1 cellular context compared by ENCODE assay signal in genomic region chr17:2049333-2050245, GRCh38.
TF ChIP-seq lines count a peak whose summit lies in the region.

No MANE protein-coding gene starts in this region.

TF ChIP-seq in K562, 482 proteins besides CTCF, POLR2A, EP300 and RAD21 (continued from another document):
- TF ChIP-seq CBX8 (IDR thresholded peaks at IDR 0.05; ENCODE audit: borderline replicate concordance, extremely low read depth, low read depth, low read length, poor library complexity, severe bottlenecking), result no peak
- 0 out of 2 replicates have a peak, but pooled peaks have one; percentile 12 for TF ChIP-seq CTBP1 (IDR thresholded peaks at IDR 0.05; ENCODE audit: borderline replicate concordance)
- TF ChIP-seq STAT5A (IDR thresholded peaks at IDR 0.05; ENCODE audit: borderline replicate concordance, low read length), result no peak
- TF ChIP-seq ETV6 (IDR thresholded peaks at IDR 0.05; ENCODE audit: borderline replicate concordance in 1 of 2, low read depth in 2 of 2, low read length in 1 of 2), result no peak
- TF ChIP-seq ETV6 (CRISPR knock-in tag; IDR thresholded peaks at IDR 0.05; ENCODE audit: borderline replicate concordance), result no peak
- TF ChIP-seq ZFX (CRISPR knock-in tag; IDR thresholded peaks at IDR 0.05), result peak; percentile 56
- peak; percentile 91; the same call in 1 of the 2 replicates for TF ChIP-seq ZBTB7A (IDR thresholded peaks at IDR 0.05; ENCODE audit: borderline replicate concordance, control insufficient read depth, low read depth, low read length)
- TF ChIP-seq ZNF143 (CRISPR knock-in tag; IDR thresholded peaks at IDR 0.05), result no peak
- TF ChIP-seq RERE (CRISPR knock-in tag; IDR thresholded peaks at IDR 0.05; ENCODE audit: borderline replicate concordance), result no peak
- TF ChIP-seq MXD1 (CRISPR knock-in tag; IDR thresholded peaks at IDR 0.05; ENCODE audit: borderline replicate concordance, poor library complexity, severe bottlenecking), result peak; percentile 74
- TF ChIP-seq DIDO1 (tag; IDR thresholded peaks at IDR 0.05; ENCODE audit: low read depth), result no peak
- no peak for TF ChIP-seq ZNF133 (CRISPR knock-in tag; IDR thresholded peaks at IDR 0.05)
- peak; percentile 93 for TF ChIP-seq FOXJ2 (tag; IDR thresholded peaks at IDR 0.05)
- no peak; the same call in 1 of the 2 replicates for TF ChIP-seq ARID3B (CRISPR knock-in tag; IDR thresholded peaks at IDR 0.05; ENCODE audit: borderline replicate concordance)
- no peak for TF ChIP-seq ZNF436 (CRISPR knock-in tag; IDR thresholded peaks at IDR 0.05)
- TF ChIP-seq ZNF324 (CRISPR knock-in tag; IDR thresholded peaks at IDR 0.05), result no peak
- TF ChIP-seq ZNF23 (CRISPR knock-in tag; IDR thresholded peaks at IDR 0.05), result no peak
- no peak for TF ChIP-seq IRF9 (tag; IDR thresholded peaks at IDR 0.05)
- TF ChIP-seq ZNF274 (IDR thresholded peaks at IDR 0.05; ENCODE audit: borderline replicate concordance, low read depth, low read length), result no peak
- TF ChIP-seq TCFL5 (CRISPR knock-in tag; conservative IDR thresholded peaks at IDR 0.05), result no peak
- peak; percentile 41; the same call in 1 of the 2 replicates for TF ChIP-seq PHF8 (IDR thresholded peaks at IDR 0.05; ENCODE audit: borderline replicate concordance, low read length)
- TF ChIP-seq KAT7 (CRISPR knock-in tag; IDR thresholded peaks at IDR 0.05; ENCODE audit: borderline replicate concordance), result no peak
- TF ChIP-seq PCBP1 (IDR thresholded peaks at IDR 0.05; ENCODE audit: low read depth, low read length, poor library complexity, severe bottlenecking), result no peak
- no peak for TF ChIP-seq ZNF518B (CRISPR knock-in tag; IDR thresholded peaks at IDR 0.05)
- peak; percentile 78 for TF ChIP-seq EGR1 (conservative IDR thresholded peaks at IDR 0.05)
- no peak for TF ChIP-seq MLX (CRISPR knock-in tag; conservative IDR thresholded peaks at IDR 0.05)
- no peak for TF ChIP-seq TEAD4 (IDR thresholded peaks at IDR 0.05; ENCODE audit: low read length)
- TF ChIP-seq TEAD4 (CRISPR knock-in tag; IDR thresholded peaks at IDR 0.05; ENCODE audit: borderline replicate concordance), result no peak
- TF ChIP-seq RFX1 (IDR thresholded peaks at IDR 0.05), result peak; percentile 63
- no peak for TF ChIP-seq NFATC3 (IDR thresholded peaks at IDR 0.05)
- TF ChIP-seq SMARCC2 (IDR thresholded peaks at IDR 0.05; ENCODE audit: low read depth), result no peak
